Comparison of ENCODE assay signal across 10 cellular contexts in the genomic region with DNA sequence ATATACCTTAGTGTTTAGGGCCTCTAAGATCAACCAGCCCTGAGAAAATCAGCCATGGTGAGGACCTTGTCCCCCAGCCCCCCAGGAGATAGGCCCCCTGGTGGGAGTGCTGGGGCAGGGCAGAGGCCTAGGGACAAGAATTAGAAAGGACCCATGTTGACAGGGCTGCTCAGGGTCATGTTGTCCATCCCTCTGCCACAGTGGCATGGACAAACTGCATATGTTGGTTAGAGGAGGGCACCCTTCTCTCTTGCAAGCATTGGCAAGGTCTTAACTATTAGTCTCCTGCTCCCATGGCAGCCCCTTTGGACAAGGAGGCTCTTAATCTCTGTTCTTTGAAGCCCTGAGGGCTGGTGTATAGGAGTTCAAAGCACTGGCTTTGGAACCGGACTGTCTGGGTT. TPM values are rescaled to one million over a fixed set of nuclear protein-coding genes. Genes with fewer than 3 reads are reported as not detected.
DNase-seq lines count a peak whose midpoint lies in the region; TF ChIP-seq lines count a peak whose summit lies in the region.
"Had no signal": no experiment of that assay in that cellular context is flagged by ENCODE, and none has a peak within 500 bp of the region (broad histone marks: within the 10 kb centered on the region; RNA-seq: fewer than 3 reads in every experiment).

No MANE protein-coding gene starts in this region.

- no peaks in the 10 kb centered on the region for H3K27me3 ChIP-seq in AG04450 (ENCODE audit: control insufficient read depth, insufficient read depth, low read length)
- no peaks in the 10 kb centered on the region for H3K27me3 ChIP-seq in kidney epithelial cell (ENCODE audit: control insufficient read depth, insufficient read depth, low read length)

- DNase-seq in AG04450 (ENCODE audit: low read depth, low spot score) = no peak
- DNase-seq in GM13977 (ENCODE audit: low spot score) = no peak
- DNase-seq in activated CD8-positive, alpha-beta memory T cell treated with anti-CD3 and anti-CD28 coated beads, Interleukin-2, amount 50 U/mL, for 48 hours = peak; percentile 66
- no peak for DNase-seq in kidney epithelial cell (ENCODE audit: low read depth)
- DNase-seq in glomerular visceral epithelial cell (ENCODE audit: extremely low spot score) = no peak
- DNase-seq in NCI-H69 (lab: John Stamatoyannopoulos, UW) = no peak
- no peak for DNase-seq in NCI-H2196 treated with DMSO at 0.1 percent for 48 hours (lab: John Stamatoyannopoulos, UW; ENCODE audit: unreplicated experiment)
- no peak for DNase-seq in DMS79 treated with DMSO at 0.1 percent for 48 hours (lab: John Stamatoyannopoulos, UW)
- DNase-seq: NCI-H748 treated with DMSO at 0.1 percent for 48 hours had no signal

- POLR2A ChIA-PET in AG04450 (lab: Yijun Ruan, JAX) = no interaction called here

- H3K27ac ChIP-seq in AG04450 (ENCODE audit: low read depth, low read length) = no peak overlapping the region

- in situ Hi-C loops in GM13977 (cut with MboI; ENCODE audit: low pct_unique_long_range_greater_than_20kb, low sequenced_read_pairs, unreplicated experiment) = no loop called here

- CTCF ChIA-PET in AG04450 (lab: Charles Lee) = interaction anchor here (1.4 kb wide), 1 partner anchor 81 kb away, joined by 4 read pairs; no protein-coding TSS in a partner anchor

- peak; percentile 35 for TF ChIP-seq CTCF in AG04450 (IDR thresholded peaks at IDR 0.05; ENCODE audit: low read depth, low read length)
- TF ChIP-seq CTCF in GM13977 (IDR thresholded peaks at IDR 0.05; ENCODE audit: extremely low read depth, insufficient read depth, missing control alignments) = peak; percentile 52
- peak; percentile 27 for TF ChIP-seq CTCF in kidney epithelial cell (IDR thresholded peaks at IDR 0.05; ENCODE audit: insufficient read depth, low read length, poor library complexity, severe bottlenecking)

- no peaks in the 10 kb centered on the region; the same call in 1 of the 2 replicates for H3K9me3 ChIP-seq in AG04450 (ENCODE audit: control insufficient read depth, insufficient read depth, low read length)

- H3K36me3 ChIP-seq in kidney epithelial cell (ENCODE audit: control insufficient read depth, insufficient read depth, low read length) = no peaks in the 10 kb centered on the region

- no peak overlapping the region for H3K4me3 ChIP-seq in AG04450 (ENCODE audit: low read depth, low read length)
- no peak overlapping the region for H3K4me3 ChIP-seq in kidney epithelial cell (ENCODE audit: low read depth, low read length)

RNA-seq across cellular contexts. Expression of gene PTPN6, which starts 0.8 kb away (rescaled TPM):
- polyA plus RNA-seq in AG04450 (2011; rRNA removed) = 0.07 and 0.10 TPM in 2 replicates
- 0.56 TPM in 1 of 2 replicates, not detected in the other for polyA minus RNA-seq in AG04450 (2011; rRNA and poly(A)+ RNA removed)
- total RNA-seq in kidney epithelial cell = 17.0 and 31.3 TPM in 2 replicates

RNA-seq across cellular contexts. Expression of gene C12orf57, which starts 6.6 kb away (rescaled TPM):
- 359 and 425 TPM in 2 replicates for polyA plus RNA-seq in AG04450 (2011; rRNA removed)
- 60.0 and 73.9 TPM in 2 replicates for polyA minus RNA-seq in AG04450 (2011; rRNA and poly(A)+ RNA removed)
- total RNA-seq in kidney epithelial cell = 216 and 236 TPM in 2 replicates

RNA-seq across cellular contexts. Expression of gene RNU7-1, which starts 6.8 kb away (rescaled TPM):
- not detected in 2 replicates for polyA plus RNA-seq in AG04450 (2011; rRNA removed)
- polyA minus RNA-seq in AG04450 (2011; rRNA and poly(A)+ RNA removed) = not detected in 2 replicates
- total RNA-seq in kidney epithelial cell = not detected in 2 replicates
- total RNA-seq: lung microvascular endothelial cell had no signal

RNA-seq across cellular contexts. Expression of gene PHB2, which starts 20.1 kb away (rescaled TPM):
- 242 and 255 TPM in 2 replicates for polyA plus RNA-seq in AG04450 (2011; rRNA removed)
- 137 and 161 TPM in 2 replicates for polyA minus RNA-seq in AG04450 (2011; rRNA and poly(A)+ RNA removed)
- total RNA-seq in kidney epithelial cell = 360 and 474 TPM in 2 replicates

RNA-seq across cellular contexts. Expression of gene EMG1, which starts 20.3 kb away (rescaled TPM):
- 46.1 and 47.8 TPM in 2 replicates for polyA plus RNA-seq in AG04450 (2011; rRNA removed)
- 19.2 and 19.7 TPM in 2 replicates for polyA minus RNA-seq in AG04450 (2011; rRNA and poly(A)+ RNA removed)
- 32.4 and 33.3 TPM in 2 replicates for total RNA-seq in kidney epithelial cell
